10 cellular contexts compared by ENCODE assay signal in the genomic region with DNA sequence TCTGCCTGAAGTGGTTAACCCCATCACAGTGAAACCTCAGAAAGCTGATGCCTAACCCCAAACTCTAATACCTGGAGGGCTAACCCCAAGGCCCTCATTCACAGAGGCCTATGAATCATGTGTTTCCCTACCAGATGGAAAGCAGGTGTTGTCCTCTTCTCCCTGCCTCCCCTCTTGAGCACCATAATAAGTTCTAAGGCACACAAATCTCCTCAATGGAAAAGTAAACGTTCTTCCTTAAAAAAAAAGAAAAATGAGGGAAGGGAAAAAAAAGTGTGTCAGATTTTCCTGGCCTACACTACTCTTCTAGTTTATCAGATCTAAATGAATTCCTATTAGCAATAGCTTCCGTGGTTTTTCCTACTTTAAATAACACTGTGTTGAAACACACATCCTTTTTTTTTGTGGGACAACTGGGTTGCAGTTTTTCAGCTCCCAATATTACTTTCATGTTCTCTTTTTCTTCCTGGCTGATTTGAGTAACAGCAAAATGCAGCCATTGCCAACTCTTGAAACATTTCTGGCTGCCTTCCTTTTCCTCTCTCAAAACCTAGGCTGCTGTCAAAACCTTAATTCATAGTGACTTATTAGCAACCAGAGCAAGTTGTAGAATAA. TPM values are rescaled to one million over a fixed set of nuclear protein-coding genes. Genes with fewer than 3 reads are reported as not detected.
DNase-seq lines count a peak whose midpoint lies in the region; ATAC-seq, FAIRE-seq and TF ChIP-seq lines count a peak whose summit lies in the region.
"Had no signal": no experiment of that assay in that cellular context is flagged by ENCODE, and none has a peak within 500 bp of the region (broad histone marks: within the 10 kb centered on the region; RNA-seq: fewer than 3 reads in every experiment).

No MANE protein-coding gene starts in this region.

- no peaks in the 10 kb centered on the region for H3K36me3 Mint-ChIP-seq in astrocyte (ENCODE audit: low read depth, unreplicated experiment)

- WGBS in right cardiac atrium = 3% methylated on average over 2 of the region's 2 CpGs
- WGBS in smooth muscle cell (ENCODE audit: low lambda C conversion rate) = 0% methylated on average over 2 of the region's 2 CpGs

- H3K4me3 Mint-ChIP-seq in astrocyte (ENCODE audit: unreplicated experiment) = peak overlapping the region; percentile 52
- H3K4me3 Mint-ChIP-seq: activated CD8-positive, alpha-beta T cell treated with anti-CD3 and anti-CD28 coated beads for 36 hours had no signal

- H2AFZ ChIP-seq in astrocyte (ENCODE audit: low read depth, low read length) (no peak overlapping the region), smooth muscle cell (ENCODE audit: low read depth) (no peak overlapping the region)

- TF ChIP-seq CTCF in astrocyte (IDR thresholded peaks at IDR 0.05; ENCODE audit: insufficient read depth, low read depth, low read length) = no peak
- TF ChIP-seq CTCF in smooth muscle cell (IDR thresholded peaks at IDR 0.05; ENCODE audit: borderline replicate concordance, insufficient read depth, poor library complexity, severe bottlenecking) = no peak

- H3K27ac ChIP-seq in astrocyte (ENCODE audit: low read depth, low read length) (peak overlapping the region; percentile 97), right cardiac atrium (ENCODE audit: low read length) (peak overlapping the region; percentile 94), smooth muscle cell (ENCODE audit: low read depth) (peak overlapping the region; percentile 98)

- peak; percentile 70 to 80 for ATAC-seq in right cardiac atrium
- ATAC-seq in GM18505 (IDR thresholded peaks at IDR 0.05; ENCODE audit: unreplicated experiment) = no peak
- ATAC-seq in GM18861 (IDR thresholded peaks at IDR 0.05; ENCODE audit: unreplicated experiment) = no peak
- ATAC-seq: activated CD8-positive, alpha-beta T cell treated with anti-CD3 and anti-CD28 coated beads for 36 hours; K562 had no signal

- H3K36me3 ChIP-seq in astrocyte (ENCODE audit: insufficient read depth, low read length) = no peaks in the 10 kb centered on the region
- no peaks in the 10 kb centered on the region for H3K36me3 ChIP-seq in smooth muscle cell (ENCODE audit: low read depth)

- H3K27ac Mint-ChIP-seq in astrocyte (ENCODE audit: unreplicated experiment) = peak overlapping the region; percentile 99
- H3K27ac Mint-ChIP-seq: activated CD8-positive, alpha-beta T cell treated with anti-CD3 and anti-CD28 coated beads for 36 hours had no signal

- H3K4me2 ChIP-seq in astrocyte (ENCODE audit: low read length) (peak overlapping the region; percentile 75), smooth muscle cell (peak overlapping the region; percentile 79)

- H3K27me3 ChIP-seq in astrocyte (ENCODE audit: insufficient read depth, low read length) = no peaks in the 10 kb centered on the region
- no peaks in the 10 kb centered on the region for H3K27me3 ChIP-seq in right cardiac atrium (ENCODE audit: control insufficient read depth, insufficient read depth)
- H3K27me3 ChIP-seq in smooth muscle cell (ENCODE audit: low read depth) = no peaks in the 10 kb centered on the region

- H3K4me3 ChIP-seq in astrocyte (ENCODE audit: insufficient read depth, low read depth, low read length) (peak overlapping the region; percentile 35), right cardiac atrium (ENCODE audit: low read length) (no peak overlapping the region), smooth muscle cell (peak overlapping the region; percentile 16)
- H3K4me3 ChIP-seq: K562 had no signal

- H3K9ac ChIP-seq in astrocyte (ENCODE audit: low read length) (peak overlapping the region; percentile 80), smooth muscle cell (ENCODE audit: low read depth) (peak overlapping the region; percentile 82)

- H3K79me2 ChIP-seq in astrocyte (ENCODE audit: insufficient read depth, low read length) (no peaks in the 10 kb centered on the region), smooth muscle cell (ENCODE audit: low read depth) (no peaks in the 10 kb centered on the region)

- intact Hi-C loops in right cardiac atrium (cut with DNase I) = loop anchor here in 3 of 4 donors (5.0 to 10.0 kb wide), 2 partner anchors 61 to 64 kb away; partner anchors contain the start of gene CNN3 (in 3 of the 3)

- DNase-seq in HPDE6-E6E7 (ENCODE audit: extremely low spot score) (peak; percentile 22), astrocyte (ENCODE audit: low read depth) (peak; percentile 94), right cardiac atrium (no peak), smooth muscle cell (lab: John Stamatoyannopoulos, UW; ENCODE audit: unreplicated experiment) (no peak), ureter (ENCODE audit: low spot score) (no peak), mucosa of gallbladder (ENCODE audit: low spot score) (no peak)
- DNase-seq: activated CD8-positive, alpha-beta T cell treated with anti-CD3 and anti-CD28 coated beads for 36 hours had no signal

- no peaks in the 10 kb centered on the region for H4K20me1 ChIP-seq in astrocyte (ENCODE audit: insufficient read depth, low read length)
- no peaks in the 10 kb centered on the region for H4K20me1 ChIP-seq in smooth muscle cell (ENCODE audit: low read depth)

- no peaks in the 10 kb centered on the region for H3K9me3 ChIP-seq in astrocyte (ENCODE audit: insufficient read depth, low read depth, low read length)
- H3K9me3 ChIP-seq in right cardiac atrium (ENCODE audit: control insufficient read depth, low read length) = no peaks in the 10 kb centered on the region
- no peaks in the 10 kb centered on the region for H3K9me3 ChIP-seq in smooth muscle cell (replicated peaks; ENCODE audit: low read depth)

- peaks cover 56% of the 10 kb centered on the region for H3K4me1 Mint-ChIP-seq in astrocyte (ENCODE audit: low read depth, unreplicated experiment)

- no peaks in the 10 kb centered on the region for H3K9me3 Mint-ChIP-seq in astrocyte (ENCODE audit: unreplicated experiment)
- H3K9me3 Mint-ChIP-seq: activated CD8-positive, alpha-beta T cell treated with anti-CD3 and anti-CD28 coated beads for 36 hours had no signal

- no peak for TF ChIP-seq POLR2A in GM18505 (IDR thresholded peaks at IDR 0.05; ENCODE audit: borderline replicate concordance, extremely low read depth, insufficient read depth, insufficient read length)

- peaks cover 51% of the 10 kb centered on the region for H3K4me1 ChIP-seq in astrocyte (ENCODE audit: insufficient read depth, low read length)
- peaks cover 18% of the 10 kb centered on the region for H3K4me1 ChIP-seq in right cardiac atrium (ENCODE audit: control insufficient read depth, insufficient read depth, low read length)
- peaks cover 39% of the 10 kb centered on the region for H3K4me1 ChIP-seq in smooth muscle cell (ENCODE audit: low read depth)

- FAIRE-seq in astrocyte (lab: Jason Lieb, UNC) = no peak
- FAIRE-seq: K562 had no signal

- peaks cover 33% of the 10 kb centered on the region for H3F3A ChIP-seq in smooth muscle cell (ENCODE audit: low read depth)

- no peaks in the 10 kb centered on the region for H3K27me3 Mint-ChIP-seq in astrocyte (ENCODE audit: low read depth, unreplicated experiment)

RNA-seq across cellular contexts. Expression of gene SLC44A3, which starts 43.2 kb away (rescaled TPM):
- total RNA-seq in astrocyte (3.7 and 4.7 TPM in 2 replicates), right cardiac atrium (1 to 10 TPM; 4.4 to 6.5 (median 5.6) TPM), smooth muscle cell (3.3 and 10.0 TPM in 2 replicates), ureter (72.1 TPM), mucosa of gallbladder (53.8 TPM)
- polyA plus RNA-seq in right cardiac atrium (2.2 TPM), smooth muscle cell (3.2 and 4.4 TPM in 2 replicates)
- total RNA-seq: activated CD8-positive, alpha-beta T cell treated with anti-CD3 and anti-CD28 coated beads for 36 hours; K562 had no signal
- polyA plus RNA-seq: K562 had no signal

Comparison
In these comparisons a context has a peak if more than half of its experiments do, and no peak if none do; other contexts are left out.
1. DNase-seq: peak in HPDE6-E6E7 (single experiment) and astrocyte (single experiment); none in right cardiac atrium (0 of 3), smooth muscle cell (single experiment), ureter (single experiment) and mucosa of gallbladder (single experiment).
2. ATAC-seq: peak in right cardiac atrium (2 of 2); none in GM18505 (single experiment) and GM18861 (single experiment).
3. Peak in every context shown above with its lines, with median percentiles within 50 percentile points of each other: H3K27ac ChIP-seq.